Comparison of ENCODE assay signal across 23 cellular contexts in the genomic region with DNA sequence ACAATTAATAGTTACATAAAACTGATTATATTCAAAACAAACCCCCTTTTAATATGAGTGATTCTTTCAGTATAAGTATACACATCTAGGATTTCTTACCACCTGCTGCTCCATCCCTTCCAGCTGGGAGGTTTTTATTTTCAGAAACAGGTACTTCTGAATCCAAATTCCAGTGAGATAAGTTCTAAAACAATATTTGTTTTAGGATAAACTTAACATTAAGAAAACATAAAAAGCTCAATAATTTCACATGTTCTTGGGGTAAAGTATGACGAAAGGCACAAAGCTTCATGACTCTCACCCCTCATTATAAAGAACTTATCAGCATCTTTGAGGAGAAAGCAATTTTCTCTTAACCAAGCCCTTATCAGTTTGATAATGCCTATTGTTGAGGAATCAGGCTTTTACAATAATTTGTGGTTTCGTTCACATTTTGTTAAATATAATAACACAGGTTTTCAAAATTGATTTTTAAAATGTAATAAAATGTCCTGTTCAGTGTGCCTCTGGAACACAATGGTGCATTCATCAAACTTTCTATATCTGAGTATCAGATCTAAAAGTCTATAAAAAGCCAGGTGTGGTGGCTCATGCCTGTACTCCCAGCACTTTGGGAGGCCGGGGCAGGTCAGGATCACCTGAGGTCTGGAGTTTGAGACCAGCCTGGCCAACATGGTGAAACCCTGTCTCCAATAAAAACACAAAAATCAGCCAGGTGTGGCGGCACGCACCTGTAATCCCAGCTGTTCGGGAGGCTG. TPM values are rescaled to one million over a fixed set of nuclear protein-coding genes. Genes with fewer than 3 reads are reported as not detected.
DNase-seq lines count a peak whose midpoint lies in the region; ATAC-seq, FAIRE-seq and TF ChIP-seq lines count a peak whose summit lies in the region.
"Had no signal": no experiment of that assay in that cellular context is flagged by ENCODE, and none has a peak within 500 bp of the region (broad histone marks: within the 10 kb centered on the region; RNA-seq: fewer than 3 reads in every experiment).

No MANE protein-coding gene starts in this region.

- no peaks in the 10 kb centered on the region for H3K9me3 Mint-ChIP-seq in Calu3 (ENCODE audit: low read depth, unreplicated experiment)
- no peaks in the 10 kb centered on the region for H3K9me3 Mint-ChIP-seq in chondrocyte (ENCODE audit: low read depth)
- no peaks in the 10 kb centered on the region for H3K9me3 Mint-ChIP-seq in natural killer cell treated with Interleukin-12 subunit alpha and Interleukin-12 subunit beta and Interleukin-15 and Interleukin-18, amount 100 ng/mL, for 72 hours
- H3K9me3 Mint-ChIP-seq: CD4-positive, alpha-beta T cell; CD8-positive, alpha-beta memory T cell had no signal

- H3K4me1 Mint-ChIP-seq in Calu3 (ENCODE audit: low read depth, unreplicated experiment) (no peaks in the 10 kb centered on the region), chondrocyte (ENCODE audit: low read depth) (no peaks in the 10 kb centered on the region)
- no peaks in the 10 kb centered on the region for H3K4me1 Mint-ChIP-seq in natural killer cell treated with Interleukin-12 subunit alpha and Interleukin-12 subunit beta and Interleukin-15 and Interleukin-18, amount 100 ng/mL, for 72 hours (ENCODE audit: low read depth in 2 of 2)
- H3K4me1 Mint-ChIP-seq: CD14-positive monocyte; CD8-positive, alpha-beta memory T cell had no signal

- H3K36me3 ChIP-seq in colonic mucosa (no peaks in the 10 kb centered on the region), pancreas (no peaks in the 10 kb centered on the region)
- H3K36me3 ChIP-seq: BE2C; BLaER1 treated with 17β-estradiol and CSF1 and Interleukin-3, amounts not matched to agents 10 nM and 100 nM; HAP-1 had no signal

- H3K27me3 ChIP-seq in colonic mucosa = no peaks in the 10 kb centered on the region
- no peaks in the 10 kb centered on the region for H3K27me3 ChIP-seq in pancreas
- H3K27me3 ChIP-seq: BE2C; BLaER1 treated with 17β-estradiol and CSF1 and Interleukin-3, amounts not matched to agents 10 nM and 100 nM had no signal

- intact Hi-C loops in Calu3 (cut with micrococcal nuclease; ENCODE audit: unreplicated experiment) = no loop called here
- intact Hi-C loops in colonic mucosa (cut with DNase I) = no loop called here
- intact Hi-C loops in pancreas (cut with DNase I) = no loop called here

- no peaks in the 10 kb centered on the region for H3K27me3 Mint-ChIP-seq in Calu3 (ENCODE audit: unreplicated experiment)
- H3K27me3 Mint-ChIP-seq in chondrocyte (ENCODE audit: low read depth) = no peaks in the 10 kb centered on the region
- H3K27me3 Mint-ChIP-seq in natural killer cell treated with Interleukin-12 subunit alpha and Interleukin-12 subunit beta and Interleukin-15 and Interleukin-18, amount 100 ng/mL, for 72 hours = peaks cover 11% of the 10 kb centered on the region in 2 donors

- no peaks in the 10 kb centered on the region for H3K36me3 Mint-ChIP-seq in Calu3 (ENCODE audit: insufficient read depth, unreplicated experiment)
- no peaks in the 10 kb centered on the region for H3K36me3 Mint-ChIP-seq in chondrocyte (ENCODE audit: low read depth)
- no peaks in the 10 kb centered on the region for H3K36me3 Mint-ChIP-seq in natural killer cell treated with Interleukin-12 subunit alpha and Interleukin-12 subunit beta and Interleukin-15 and Interleukin-18, amount 100 ng/mL, for 72 hours
- H3K36me3 Mint-ChIP-seq: CD14-positive monocyte had no signal

- WGBS in pancreas, 2 donors = 34 to 35% methylated on average over 6 of the region's 6 CpGs

- H3K4me3 ChIP-seq in colonic mucosa (no peak overlapping the region), pancreas (no peak overlapping the region)
- H3K4me3 ChIP-seq: A549; BLaER1 treated with 17β-estradiol and CSF1 and Interleukin-3, amounts not matched to agents 10 nM and 100 nM; HAP-1 had no signal

- H3K4me3 Mint-ChIP-seq in Calu3 (ENCODE audit: low read depth, unreplicated experiment) (no peak overlapping the region), chondrocyte (ENCODE audit: unreplicated experiment) (no peak overlapping the region)
- no peak overlapping the region for H3K4me3 Mint-ChIP-seq in natural killer cell treated with Interleukin-12 subunit alpha and Interleukin-12 subunit beta and Interleukin-15 and Interleukin-18, amount 100 ng/mL, for 72 hours
- H3K4me3 Mint-ChIP-seq: CD14-positive monocyte; CD4-positive, alpha-beta T cell; CD8-positive, alpha-beta memory T cell had no signal

- ATAC-seq in pancreas = peak; percentile 61 to 81 (median 71)
- no peak for ATAC-seq in natural killer cell treated with Interleukin-12 subunit alpha and Interleukin-12 subunit beta and Interleukin-15 and Interleukin-18, amount 100 ng/mL, for 72 hours
- ATAC-seq: A549 had no signal

- peak; percentile 26 for FAIRE-seq in pancreas (lab: Jason Lieb, UNC)
- FAIRE-seq: A549, GM12892, H54 had no signal

- CTCF ChIA-PET in Calu3 (lab: Charles Lee) = no interaction called here

- BruUV-seq in Calu3 (replicated peaks; lab: Mats Ljungman, UMichigan) = no TSS peak

- no peak overlapping the region for H3K9ac ChIP-seq in colonic mucosa (ENCODE audit: low read depth in 2 of 2, low read length in 2 of 2)
- H3K9ac ChIP-seq: BLaER1 treated with 17β-estradiol and CSF1 and Interleukin-3, amounts not matched to agents 10 nM and 100 nM had no signal

- TF ChIP-seq CTCF in Calu3 (IDR thresholded peaks at IDR 0.05; ENCODE audit: unreplicated experiment) = no peak
- TF ChIP-seq CTCF in colonic mucosa (IDR thresholded peaks at IDR 0.05) = no peak
- no peak for TF ChIP-seq CTCF in pancreas (IDR thresholded peaks at IDR 0.05)
- TF ChIP-seq CTCF in chondrocyte (IDR thresholded peaks at IDR 0.05) = no peak

- no peaks in the 10 kb centered on the region for H3K9me3 ChIP-seq in colonic mucosa
- no peaks in the 10 kb centered on the region for H3K9me3 ChIP-seq in pancreas
- H3K9me3 ChIP-seq: A549, BE2C, HAP-1 had no signal

- H3K27ac ChIP-seq in colonic mucosa (no peak overlapping the region), pancreas (peak overlapping the region in 1 of 4 donors; percentile 23)
- H3K27ac ChIP-seq: A549; BLaER1 treated with 17β-estradiol and CSF1 and Interleukin-3, amounts not matched to agents 10 nM and 100 nM had no signal

- peak; percentile 24 for DNase-seq in NCI-H2171 treated with DMSO at 0.1 percent for 48 hours (lab: John Stamatoyannopoulos, UW)
- no peak for DNase-seq in NCI-H2171 (lab: John Stamatoyannopoulos, UW)
- DNase-seq in Calu3 = peak; percentile 6
- peak; percentile 27 for DNase-seq in colonic mucosa
- DNase-seq in pancreas = no peak
- DNase-seq in chondrocyte (ENCODE audit: low spot score) = no peak
- no peak for DNase-seq in natural killer cell treated with Interleukin-12 subunit alpha and Interleukin-12 subunit beta and Interleukin-15 and Interleukin-18, amount 100 ng/mL, for 72 hours (ENCODE audit: low spot score)
- no peak for DNase-seq in NCI-H226
- DNase-seq: 8988T; ACHN; AML-193; BE2C; CD4-positive, alpha-beta T cell; CD8-positive, alpha-beta memory T cell; DMS153; DND-41; GOT3 had no signal

- no peak overlapping the region for H3K27ac Mint-ChIP-seq in Calu3 (ENCODE audit: unreplicated experiment)
- no peak overlapping the region for H3K27ac Mint-ChIP-seq in chondrocyte (ENCODE audit: unreplicated experiment)
- no peak overlapping the region for H3K27ac Mint-ChIP-seq in natural killer cell treated with Interleukin-12 subunit alpha and Interleukin-12 subunit beta and Interleukin-15 and Interleukin-18, amount 100 ng/mL, for 72 hours
- H3K27ac Mint-ChIP-seq: CD14-positive monocyte; CD4-positive, alpha-beta T cell; CD8-positive, alpha-beta memory T cell had no signal

- H3K4me1 ChIP-seq in colonic mucosa (no peaks in the 10 kb centered on the region), pancreas (peaks cover 0 to 24% (median 19%) of the 10 kb centered on the region in 3 donors)
- H3K4me1 ChIP-seq: A549; BE2C; BLaER1 treated with 17β-estradiol and CSF1 and Interleukin-3, amounts not matched to agents 10 nM and 100 nM; HAP-1 had no signal

RNA-seq across cellular contexts. Expression of a gene that starts 4.3 kb away (rescaled TPM):
- total RNA-seq in Calu3 (2022) = not detected in 2 replicates
- not detected for total RNA-seq in colonic mucosa
- 1 to 10 TPM in 1 of 6 donors, under 1 TPM in 4, not detected in 1; 0.09 to 1.3 (median 0.32) TPM for total RNA-seq in pancreas
- 1 to 10 TPM in 1 of 2 donors, under 1 TPM in 1; 0.76 to 1.2 TPM for polyA plus RNA-seq in pancreas
- not detected in 3 replicates for total RNA-seq in chondrocyte
- not detected for total RNA-seq in natural killer cell treated with Interleukin-12 subunit alpha and Interleukin-12 subunit beta and Interleukin-15 and Interleukin-18, amount 100 ng/mL, for 72 hours
- total RNA-seq: CD4-positive, alpha-beta T cell; CD8-positive, alpha-beta memory T cell had no signal
- polyA plus RNA-seq: A549; CD14-positive monocyte; CD8-positive, alpha-beta memory T cell had no signal

Comparison
In these comparisons a context has a peak if more than half of its experiments do, and no peak if none do; other contexts are left out.
1. DNase-seq: peak in NCI-H2171 treated with DMSO at 0.1 percent for 48 hours (single experiment), Calu3 (single experiment) and colonic mucosa (single experiment); none in NCI-H2171 (single experiment), pancreas (0 of 6), chondrocyte (single experiment), natural killer cell treated with Interleukin-12 subunit alpha and Interleukin-12 subunit beta and Interleukin-15 and Interleukin-18, amount 100 ng/mL, for 72 hours (single experiment) and NCI-H226 (single experiment).
2. ATAC-seq: peak in pancreas (4 of 4); none in natural killer cell treated with Interleukin-12 subunit alpha and Interleukin-12 subunit beta and Interleukin-15 and Interleukin-18, amount 100 ng/mL, for 72 hours (0 of 2).